ENCODE assay signal across 12 cellular contexts in genomic region chr1:59062743-59063142, GRCh38.
DNase-seq lines count a peak whose midpoint lies in the region; ATAC-seq, FAIRE-seq and TF ChIP-seq lines count a peak whose summit lies in the region.
"Had no signal": no experiment of that assay in that cellular context is flagged by ENCODE, and none has a peak within 500 bp of the region (broad histone marks: within the 10 kb centered on the region; RNA-seq: fewer than 3 reads in every experiment).

No MANE protein-coding gene starts in this region.

- ATAC-seq in activated T-cell treated with anti-CD3 and anti-CD28 coated beads, Interleukin-2, amount 50 U/mL, for 72 hours (replicated peaks in 1 of 2): peak in 1 of 2 donors; percentile 55
- ATAC-seq in HG03469 (IDR thresholded peaks at IDR 0.05; ENCODE audit: unreplicated experiment): no peak

- H3K4me3 Mint-ChIP-seq in activated T-cell treated with anti-CD3 and anti-CD28 coated beads, Interleukin-2, amount 50 U/mL, for 72 hours: peak overlapping the region in 1 of 2 donors; percentile 7
- peak overlapping the region; percentile 69 for H3K4me3 Mint-ChIP-seq in type B pancreatic cell

- H3K4me3 ChIP-seq in bronchial epithelial cell (ENCODE audit: low read depth, low read length) (no peak overlapping the region), Karpas-422 (ENCODE audit: low read length) (no peak overlapping the region)

- no peaks in the 10 kb centered on the region for H3K4me1 ChIP-seq in Karpas-422 (ENCODE audit: low read length)

- no peaks in the 10 kb centered on the region for H3K27me3 ChIP-seq in bronchial epithelial cell (ENCODE audit: control insufficient read depth, insufficient read depth, low read length)
- no peaks in the 10 kb centered on the region for H3K27me3 ChIP-seq in Karpas-422 (ENCODE audit: low read length)
- H3K27me3 ChIP-seq: BE2C had no signal

- peak overlapping the region; percentile 90 for H3K27ac Mint-ChIP-seq in activated T-cell treated with anti-CD3 and anti-CD28 coated beads, Interleukin-2, amount 50 U/mL, for 72 hours
- H3K27ac Mint-ChIP-seq in type B pancreatic cell: peak overlapping the region; percentile 85

- H3K36me3 Mint-ChIP-seq in activated T-cell treated with anti-CD3 and anti-CD28 coated beads, Interleukin-2, amount 50 U/mL, for 72 hours (ENCODE audit: insufficient read depth in 2 of 2): no peaks in the 10 kb centered on the region
- no peaks in the 10 kb centered on the region for H3K36me3 Mint-ChIP-seq in type B pancreatic cell

- no peak for FAIRE-seq in bronchial epithelial cell (lab: Jason Lieb, UNC)
- FAIRE-seq: GM18507 had no signal

- H3K4me2 ChIP-seq in Karpas-422 (ENCODE audit: low read depth, low read length, poor library complexity, severe bottlenecking): no peak overlapping the region

- peaks cover 33% of the 10 kb centered on the region for H3K4me1 Mint-ChIP-seq in activated T-cell treated with anti-CD3 and anti-CD28 coated beads, Interleukin-2, amount 50 U/mL, for 72 hours (ENCODE audit: low read depth)
- peaks cover 50% of the 10 kb centered on the region for H3K4me1 Mint-ChIP-seq in type B pancreatic cell (ENCODE audit: unreplicated experiment)

- H3K36me3 ChIP-seq in bronchial epithelial cell (ENCODE audit: control insufficient read depth, insufficient read depth, low read length): no peaks in the 10 kb centered on the region
- H3K36me3 ChIP-seq in Karpas-422 (ENCODE audit: insufficient read depth, low read length): no peaks in the 10 kb centered on the region
- H3K36me3 ChIP-seq: BE2C had no signal

- TF ChIP-seq CTCF in bronchial epithelial cell (IDR thresholded peaks at IDR 0.05; ENCODE audit: insufficient read depth, low read length, severe bottlenecking) (no peak), type B pancreatic cell (conservative IDR thresholded peaks at IDR 0.05) (no peak)

- no peaks in the 10 kb centered on the region for H3K9me2 ChIP-seq in Karpas-422 (replicated peaks; ENCODE audit: insufficient read depth, low read length)

- H3K79me2 ChIP-seq in Karpas-422 (ENCODE audit: low read length): no peaks in the 10 kb centered on the region

- no peak overlapping the region for H2AFZ ChIP-seq in Karpas-422 (ENCODE audit: low read length)

- peaks cover 0 to 2% of the 10 kb centered on the region in 2 donors for H3K9me3 Mint-ChIP-seq in activated T-cell treated with anti-CD3 and anti-CD28 coated beads, Interleukin-2, amount 50 U/mL, for 72 hours
- peaks cover 4% of the 10 kb centered on the region for H3K9me3 Mint-ChIP-seq in type B pancreatic cell

- no peaks in the 10 kb centered on the region for H4K20me1 ChIP-seq in Karpas-422 (ENCODE audit: insufficient read depth, low read depth, low read length)

- H3K9me3 ChIP-seq in Karpas-422 (ENCODE audit: low read length): no peaks in the 10 kb centered on the region
- H3K9me3 ChIP-seq: BE2C had no signal

- H3K27me3 Mint-ChIP-seq in activated T-cell treated with anti-CD3 and anti-CD28 coated beads, Interleukin-2, amount 50 U/mL, for 72 hours (ENCODE audit: low read depth): no peaks in the 10 kb centered on the region
- no peaks in the 10 kb centered on the region for H3K27me3 Mint-ChIP-seq in type B pancreatic cell

- H3K9ac ChIP-seq in Karpas-422 (ENCODE audit: low read length): no peak overlapping the region

- no peak overlapping the region for H3K27ac ChIP-seq in Karpas-422 (ENCODE audit: low read length)

- DNase-seq in activated T-cell treated with anti-CD3 and anti-CD28 coated beads, Interleukin-2, amount 50 U/mL, for 72 hours: no peak
- DNase-seq in activated T-cell treated with anti-CD3 and anti-CD28 coated beads for 4 hours (no peak), bronchial epithelial cell (ENCODE audit: low read depth) (peak; percentile 84), kidney tubule cell (ENCODE audit: low spot score) (peak; percentile 38), type B pancreatic cell (ENCODE audit: extremely low spot score, unreplicated experiment) (no peak), HuH-7 (ENCODE audit: low spot score) (no peak), Karpas-422 (no peak)
- DNase-seq: BE2C, Kasumi-1, RPMI8226 had no signal

Comparison
In these comparisons a context has a peak if more than half of its experiments do, and no peak if none do; other contexts are left out.
1. DNase-seq: peak in bronchial epithelial cell (single experiment) and kidney tubule cell (single experiment); none in activated T-cell treated with anti-CD3 and anti-CD28 coated beads, Interleukin-2, amount 50 U/mL, for 72 hours (0 of 2), activated T-cell treated with anti-CD3 and anti-CD28 coated beads for 4 hours (single experiment), type B pancreatic cell (single experiment), HuH-7 (single experiment) and Karpas-422 (single experiment).